8 cellular contexts compared by ENCODE assay signal in genomic region chr1:224380003-224380402, GRCh38. TPM values are rescaled to one million over a fixed set of nuclear protein-coding genes. Genes with fewer than 3 reads are reported as not detected.
DNase-seq lines count a peak whose midpoint lies in the region; ATAC-seq, FAIRE-seq and TF ChIP-seq lines count a peak whose summit lies in the region.

No MANE protein-coding gene starts in this region.

- no peak overlapping the region for H3K23ac ChIP-seq in mesenchymal stem cell (ENCODE audit: low read length in 2 of 2)

- WGBS in mesenchymal stem cell, result 89% methylated on average over 1 of the region's 4 CpGs

- H3K14ac ChIP-seq in mesenchymal stem cell (ENCODE audit: low read length in 2 of 2), result no peak overlapping the region

- no peak overlapping the region for H3K4ac ChIP-seq in mesenchymal stem cell (ENCODE audit: low read depth in 1 of 2, low read length in 2 of 2)

- peak overlapping the region; percentile 55 to 78 (median 62) for H3K4me3 Mint-ChIP-seq in T-cell
- H3K4me3 Mint-ChIP-seq in effector memory CD8-positive, alpha-beta T cell, result peak overlapping the region; percentile 69 to 70
- H3K4me3 Mint-ChIP-seq in neural progenitor cell, result no peak overlapping the region

- H3K27ac ChIP-seq in neural progenitor cell, result no peak overlapping the region
- no peak overlapping the region for H3K27ac ChIP-seq in mesenchymal stem cell (ENCODE audit: low read length, poor library complexity, severe bottlenecking)

- FAIRE-seq in RCC 7860 (lab: Jason Lieb, UNC), result no peak

- ATAC-seq in GM18858 (IDR thresholded peaks at IDR 0.05; ENCODE audit: unreplicated experiment) (peak; percentile 55), HG02870 (IDR thresholded peaks at IDR 0.05; ENCODE audit: unreplicated experiment) (peak; percentile 64), T-cell (replicated peaks in 1 of 4) (peak; percentile 80 to 86 (median 82))
- peak; percentile 87 for ATAC-seq in effector memory CD8-positive, alpha-beta T cell (replicated peaks)

- H4K8ac ChIP-seq in mesenchymal stem cell (ENCODE audit: low read length), result no peak overlapping the region

- intact Hi-C loops in posterior cingulate gyrus (cut with DNase I), result no loop called here

- H2BK12ac ChIP-seq in mesenchymal stem cell (ENCODE audit: low read length in 2 of 2), result no peak overlapping the region

- H3K27me3 ChIP-seq in neural progenitor cell (no peaks in the 10 kb centered on the region), mesenchymal stem cell (ENCODE audit: control insufficient read depth in 1 of 2, insufficient read depth in 1 of 2, low read length in 2 of 2) (no peaks in the 10 kb centered on the region)

- H3K4me1 Mint-ChIP-seq in T-cell, result peaks cover 81 to 86% (median 83%) of the 10 kb centered on the region in 3 donors
- H3K4me1 Mint-ChIP-seq in effector memory CD8-positive, alpha-beta T cell (ENCODE audit: low read depth in 2 of 2), result peaks cover 60 to 72% of the 10 kb centered on the region in 2 donors
- H3K4me1 Mint-ChIP-seq in neural progenitor cell, result no peaks in the 10 kb centered on the region

- H3K4me2 ChIP-seq in neural progenitor cell (no peak overlapping the region), mesenchymal stem cell (ENCODE audit: low read length, poor library complexity, severe bottlenecking) (no peak overlapping the region)

- H3K79me1 ChIP-seq in mesenchymal stem cell (replicated peaks; ENCODE audit: low read length, poor library complexity, severe bottlenecking), result peaks cover 6% of the 10 kb centered on the region

- H3F3A ChIP-seq in neural progenitor cell (ENCODE audit: low read depth), result peaks cover 12% of the 10 kb centered on the region

- no peak overlapping the region for H2BK5ac ChIP-seq in mesenchymal stem cell (ENCODE audit: low read depth, low read length, poor library complexity, severe bottlenecking)

- H3K9ac ChIP-seq in neural progenitor cell (no peak overlapping the region), mesenchymal stem cell (ENCODE audit: low read length) (no peak overlapping the region)

- no peak overlapping the region for H2BK120ac ChIP-seq in mesenchymal stem cell (ENCODE audit: low read depth, low read length)

- no peak overlapping the region for H4K91ac ChIP-seq in mesenchymal stem cell (ENCODE audit: low read length)

- TF ChIP-seq CTCF in neural progenitor cell (IDR thresholded peaks at IDR 0.05), result no peak

- POLR2A ChIA-PET in T-cell (lab: Charles Lee), result interaction anchor here in 1 of 2 donors (0.6 to 2.0 kb wide), 3 partner anchors 9 to 220 kb away, joined by 3 to 6 read pairs (median 4); no protein-coding TSS in a partner anchor

- H3K9me3 ChIP-seq in neural progenitor cell (ENCODE audit: low read depth) (no peaks in the 10 kb centered on the region), mesenchymal stem cell (ENCODE audit: control insufficient read depth, low read length) (no peaks in the 10 kb centered on the region)

- H2AFZ ChIP-seq in neural progenitor cell (replicated peaks) (no peak overlapping the region), mesenchymal stem cell (ENCODE audit: low read depth, low read length) (no peak overlapping the region)

- no peaks in the 10 kb centered on the region for H3K4me1 ChIP-seq in neural progenitor cell
- peaks cover 9% of the 10 kb centered on the region for H3K4me1 ChIP-seq in mesenchymal stem cell (ENCODE audit: control insufficient read depth, insufficient read depth, low read depth, low read length)

- peaks cover 7% of the 10 kb centered on the region for H3K36me3 ChIP-seq in neural progenitor cell
- H3K36me3 ChIP-seq in mesenchymal stem cell (ENCODE audit: control insufficient read depth in 1 of 2, insufficient read depth in 2 of 2, low read depth in 1 of 2, low read length in 2 of 2), result peaks cover 5 to 72% of the 10 kb centered on the region in 2 experiments

- H3K27ac Mint-ChIP-seq in T-cell, result peak overlapping the region; percentile 84 to 91
- H3K27ac Mint-ChIP-seq in effector memory CD8-positive, alpha-beta T cell, result peak overlapping the region; percentile 72 to 85
- no peak overlapping the region for H3K27ac Mint-ChIP-seq in neural progenitor cell

- DNase-seq in T-cell, result peak in 32 of 34 experiments; percentile 11 to 49 (median 31)
- DNase-seq in effector memory CD8-positive, alpha-beta T cell, result peak; percentile 18 to 27 (median 26)
- DNase-seq in neural progenitor cell (ENCODE audit: low spot score), result no peak
- no peak for DNase-seq in posterior cingulate gyrus
- no peak for DNase-seq in mesenchymal stem cell
- no peak for DNase-seq in RCC 7860 (ENCODE audit: low spot score)

- H2BK15ac ChIP-seq in mesenchymal stem cell (ENCODE audit: low read depth, poor library complexity, severe bottlenecking), result no peak overlapping the region

- H3K79me2 ChIP-seq in neural progenitor cell (ENCODE audit: low read depth), result no peaks in the 10 kb centered on the region

- no peaks in the 10 kb centered on the region for H4K20me1 ChIP-seq in neural progenitor cell (ENCODE audit: low read depth)

- H3K27me3 Mint-ChIP-seq in T-cell (no peaks in the 10 kb centered on the region), neural progenitor cell (ENCODE audit: insufficient read depth, low read depth) (no peaks in the 10 kb centered on the region)
- no peaks in the 10 kb centered on the region for H3K27me3 Mint-ChIP-seq in effector memory CD8-positive, alpha-beta T cell

- peaks cover 33% of the 10 kb centered on the region for H3K36me3 Mint-ChIP-seq in T-cell
- peaks cover 46% of the 10 kb centered on the region for H3K36me3 Mint-ChIP-seq in effector memory CD8-positive, alpha-beta T cell (ENCODE audit: insufficient read depth)
- peaks cover 17% of the 10 kb centered on the region for H3K36me3 Mint-ChIP-seq in neural progenitor cell

- no peak overlapping the region for H3K18ac ChIP-seq in mesenchymal stem cell (ENCODE audit: low read depth in 1 of 2, low read length in 2 of 2)

- H2AK5ac ChIP-seq in mesenchymal stem cell (ENCODE audit: low read length, severe bottlenecking), result no peak overlapping the region

- H3K4me3 ChIP-seq in neural progenitor cell, result no peak overlapping the region
- no peak overlapping the region for H3K4me3 ChIP-seq in mesenchymal stem cell (ENCODE audit: insufficient read depth in 1 of 2, low read depth in 1 of 2, low read length in 2 of 2)

- CTCF ChIA-PET in T-cell (lab: Charles Lee), result interaction anchor here in 1 of 2 donors (0.5 kb wide), 1 partner anchor 13 kb away, joined by 3 read pairs; no protein-coding TSS in a partner anchor

- no peaks in the 10 kb centered on the region for H3K9me3 Mint-ChIP-seq in T-cell
- no peaks in the 10 kb centered on the region for H3K9me3 Mint-ChIP-seq in effector memory CD8-positive, alpha-beta T cell
- no peaks in the 10 kb centered on the region for H3K9me3 Mint-ChIP-seq in neural progenitor cell

RNA-seq across cellular contexts. Expression of gene CNIH4, which starts 23.3 kb away (rescaled TPM):
- total RNA-seq in T-cell (10 to 100 TPM; 25.9 to 40.9 (median 38.8) TPM), neural progenitor cell (ENCODE audit: low replicate concordance) (56.5 and 91.8 TPM in 2 replicates)
- polyA plus RNA-seq in mesenchymal stem cell (2013, experiment 1 of 2), result 109 TPM
- 118 TPM for polyA plus RNA-seq in mesenchymal stem cell (2013, experiment 2 of 2)

RNA-seq across cellular contexts. Expression of gene NVL, which starts 50.0 kb away (rescaled TPM):
- total RNA-seq in T-cell (10 to 100 TPM; 32.5 to 42.0 (median 37.6) TPM), neural progenitor cell (ENCODE audit: low replicate concordance) (48.7 and 101 TPM in 2 replicates)
- polyA plus RNA-seq in mesenchymal stem cell (2013, experiment 1 of 2), result 20.2 TPM
- 21.9 TPM for polyA plus RNA-seq in mesenchymal stem cell (2013, experiment 2 of 2)

RNA-seq across cellular contexts. Expression of gene WDR26, which starts 54.6 kb away (rescaled TPM):
- total RNA-seq in T-cell, result 100 to 1,000 TPM in 2 of 5 donors, 10 to 100 TPM in 3; 90.7 to 166 (median 96.3) TPM
- total RNA-seq in neural progenitor cell (ENCODE audit: low replicate concordance), result 52.1 and 62.4 TPM in 2 replicates
- polyA plus RNA-seq in mesenchymal stem cell (2013, experiment 1 of 2), result 71.2 TPM
- polyA plus RNA-seq in mesenchymal stem cell (2013, experiment 2 of 2), result 67.9 TPM

Comparison
In these comparisons a context has a peak if more than half of its experiments do, and no peak if none do; other contexts are left out.
1. DNase-seq: peak in T-cell (32 of 34) and effector memory CD8-positive, alpha-beta T cell (3 of 3); none in neural progenitor cell (single experiment), posterior cingulate gyrus (0 of 10), mesenchymal stem cell (single experiment) and RCC 7860 (single experiment).
2. Peak in every context shown above with its lines, with median percentiles within 50 percentile points of each other: ATAC-seq.